ENCODE assay signal across 25 cellular contexts in the genomic region with DNA sequence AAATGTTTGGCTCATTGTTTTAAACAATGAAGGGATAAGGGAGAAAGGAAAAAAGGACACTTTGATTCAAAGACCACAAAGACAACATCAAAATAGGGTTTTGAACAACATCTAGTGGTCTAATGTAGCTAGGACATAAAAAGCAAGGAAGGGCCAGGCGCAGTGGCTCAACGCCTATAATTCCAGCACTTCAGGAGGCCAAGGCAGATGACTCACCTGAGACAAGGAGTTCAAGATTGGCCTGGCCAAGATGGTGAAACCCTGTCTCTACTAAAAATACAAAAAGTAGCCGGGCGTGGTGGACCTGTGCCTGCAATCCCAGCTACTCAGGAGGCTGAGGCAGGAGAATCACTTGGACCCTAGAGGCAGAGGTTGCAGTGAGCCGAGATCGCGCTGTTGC.
"Had no signal": no experiment of that assay in that cellular context is flagged by ENCODE, and none has a peak within 500 bp of the region (broad histone marks: within the 10 kb centered on the region; RNA-seq: fewer than 3 reads in every experiment).

No MANE protein-coding gene starts in this region.

- H3K4me3 Mint-ChIP-seq: activated CD8-positive, alpha-beta T cell treated with anti-CD3 and anti-CD28 coated beads for 36 hours; immature natural killer cell; naive thymus-derived CD4-positive, alpha-beta T cell; neural crest cell; stimulated activated naive B cell treated with anti-CD40 and anti-IgM and Interleukin-4, amounts not matched to agents 10 μg/mL and 1 μg/mL and 100 μg/mL, for 72 hours; T-helper 1 cell treated with Interleukin-12 subunit alpha and Interleukin-12 subunit beta and Interleukin-4 antibody, amounts not matched to agents 30 μg/mL and 1 μg/mL, for 36 hours had no signal

- H3K9me3 Mint-ChIP-seq: activated CD8-positive, alpha-beta T cell treated with anti-CD3 and anti-CD28 coated beads for 36 hours; activated naive CD4-positive, alpha-beta T cell treated with anti-CD3 and anti-CD28 coated beads, Interleukin-2, amount 50 U/mL, for 72 hours; activated T-helper 2 cell treated with anti-CD3 and anti-CD28 coated beads, Interferon-gamma antibody, Interleukin-2, Interleukin-4, amounts not matched to agents 10 μg/mL and 5 μg/mL and 100 μg/mL, durations not matched to agents 14 hours and 24 hours and 36 hours; immature natural killer cell; naive thymus-derived CD4-positive, alpha-beta T cell; neural crest cell; stimulated activated naive B cell treated with anti-CD40 and anti-IgM and Interleukin-4, amounts not matched to agents 10 μg/mL and 1 μg/mL and 100 μg/mL, for 72 hours; T-helper 1 cell treated with Interleukin-12 subunit alpha and Interleukin-12 subunit beta and Interleukin-4 antibody, amounts not matched to agents 30 μg/mL and 1 μg/mL, for 36 hours had no signal

- H3K27ac ChIP-seq: heart left ventricle, left ventricle myocardium inferior, pancreas, psoas muscle, WERI-Rb-1 had no signal

- H3K4me2 ChIP-seq: smooth muscle cell had no signal

- H3K27ac Mint-ChIP-seq: activated CD8-positive, alpha-beta T cell treated with anti-CD3 and anti-CD28 coated beads for 36 hours; activated T-helper 2 cell treated with anti-CD3 and anti-CD28 coated beads, Interferon-gamma antibody, Interleukin-2, Interleukin-4, amounts not matched to agents 10 μg/mL and 5 μg/mL and 100 μg/mL, durations not matched to agents 14 hours and 24 hours and 36 hours; immature natural killer cell; stimulated activated naive B cell treated with anti-CD40 and anti-IgM and Interleukin-4, amounts not matched to agents 10 μg/mL and 1 μg/mL and 100 μg/mL, for 72 hours; T-helper 1 cell treated with Interleukin-12 subunit alpha and Interleukin-12 subunit beta and Interleukin-4 antibody, amounts not matched to agents 30 μg/mL and 1 μg/mL, for 36 hours had no signal

- ATAC-seq: activated CD4-positive, CD25-positive, alpha-beta regulatory T cell treated with anti-CD3 and anti-CD28 coated beads, Interleukin-2, amount 50 U/mL, for 24 hours; activated CD8-positive, alpha-beta T cell treated with anti-CD3 and anti-CD28 coated beads for 36 hours; activated naive CD4-positive, alpha-beta T cell treated with anti-CD3 and anti-CD28 coated beads, Interleukin-2, amount 50 U/mL, for 72 hours; heart left ventricle; naive thymus-derived CD4-positive, alpha-beta T cell; pancreas; stimulated activated naive B cell treated with anti-CD40 and anti-IgM and Interleukin-4, amounts not matched to agents 10 μg/mL and 1 μg/mL and 100 μg/mL, for 72 hours had no signal

- H3K27me3 ChIP-seq: heart left ventricle, pancreas, tibial nerve had no signal

- H3K9me3 ChIP-seq: heart left ventricle, left ventricle myocardium inferior, pancreas, psoas muscle, tibial nerve had no signal

- H3K4me3 ChIP-seq: heart left ventricle, left ventricle myocardium inferior, pancreas, psoas muscle, smooth muscle cell, tibial nerve had no signal

- H3K27me3 Mint-ChIP-seq: activated CD8-positive, alpha-beta T cell treated with anti-CD3 and anti-CD28 coated beads for 36 hours; naive thymus-derived CD4-positive, alpha-beta T cell; stimulated activated naive B cell treated with anti-CD40 and anti-IgM and Interleukin-4, amounts not matched to agents 10 μg/mL and 1 μg/mL and 100 μg/mL, for 72 hours had no signal

- DNase-seq: activated CD4-positive, alpha-beta T cell treated with anti-CD3 and anti-CD28 coated beads, Interleukin-2, amount 50 U/mL, for 1 hour; activated CD8-positive, alpha-beta T cell treated with anti-CD3 and anti-CD28 coated beads for 36 hours; activated naive CD4-positive, alpha-beta T cell; activated T-cell treated with anti-CD3 and anti-CD28 coated beads, Interleukin-2, amount 50 U/mL, for 48 hours; effector memory CD4-positive, alpha-beta T cell; heart left ventricle; hypothalamus; immature natural killer cell; kidney; left ventricle myocardium inferior; naive thymus-derived CD4-positive, alpha-beta T cell; nucleus accumbens; pancreas; psoas muscle; stimulated activated CD4-positive, alpha-beta T cell treated with anti-CD3 and anti-CD28 coated beads, Interleukin-1b, Interleukin-23, amount 100 ng/mL, for 48 hours; stimulated activated naive B cell treated with anti-CD40 and anti-IgM and Interleukin-4, amounts not matched to agents 10 μg/mL and 1 μg/mL and 100 μg/mL, for 72 hours; T-helper 9 cell; WERI-Rb-1 had no signal
